12 cellular contexts compared by ENCODE assay signal in the genomic region with DNA sequence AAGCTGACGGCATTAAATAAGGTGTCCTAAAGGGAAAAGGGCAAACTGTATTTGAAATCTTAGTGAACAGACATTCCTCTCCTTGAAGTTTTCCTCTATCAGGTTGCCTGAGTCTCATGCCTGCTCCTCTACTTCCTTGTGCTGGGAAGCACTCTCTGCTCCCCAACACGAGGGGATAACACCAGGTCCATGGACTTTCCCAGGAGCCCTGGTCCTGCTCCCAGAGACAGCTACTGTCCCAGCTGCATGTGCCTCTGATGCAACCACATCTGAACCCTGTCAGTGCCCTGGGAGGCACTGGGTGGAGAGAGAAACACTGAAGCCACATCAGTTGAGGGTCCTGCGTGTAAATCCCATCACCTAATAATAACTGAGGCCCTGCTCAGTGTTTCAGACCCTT. TPM values are rescaled to one million over a fixed set of nuclear protein-coding genes. Genes with fewer than 3 reads are reported as not detected.
DNase-seq lines count a peak whose midpoint lies in the region; ATAC-seq and TF ChIP-seq lines count a peak whose summit lies in the region.
"Had no signal": no experiment of that assay in that cellular context is flagged by ENCODE, and none has a peak within 500 bp of the region (broad histone marks: within the 10 kb centered on the region; RNA-seq: fewer than 3 reads in every experiment).

No MANE protein-coding gene starts in this region.

- peaks cover 13% of the 10 kb centered on the region for H3K36me3 Mint-ChIP-seq in activated CD8-positive, alpha-beta memory T cell treated with anti-CD3 and anti-CD28 coated beads, Interleukin-2, amount 10 ng/mL, durations not matched to agents 7 days and 5 days
- peaks cover 58% of the 10 kb centered on the region for H3K36me3 Mint-ChIP-seq in activated B cell treated with CpG ODN at 0.5 μM for 24 hours (ENCODE audit: low read depth)

- TF ChIP-seq CTCF in activated B cell treated with CpG ODN at 0.5 μM for 24 hours (IDR thresholded peaks at IDR 0.05): no peak

- H3K4me3 Mint-ChIP-seq in activated CD8-positive, alpha-beta memory T cell treated with anti-CD3 and anti-CD28 coated beads, Interleukin-2, amount 10 ng/mL, durations not matched to agents 7 days and 5 days: peak overlapping the region; percentile 78
- no peak overlapping the region for H3K4me3 Mint-ChIP-seq in activated B cell treated with CpG ODN at 0.5 μM for 24 hours
- H3K4me3 Mint-ChIP-seq in stimulated activated naive CD8-positive, alpha-beta T cell treated with anti-CD3 and anti-CD28 coated beads, Interleukin-15, amount 100 ng/mL, for 72 hours: peak overlapping the region; percentile 73 to 77
- H3K4me3 Mint-ChIP-seq: WTC11 had no signal

- ATAC-seq in activated CD8-positive, alpha-beta memory T cell treated with anti-CD3 and anti-CD28 coated beads, Interleukin-2, amount 10 ng/mL, durations not matched to agents 7 days and 5 days: no peak
- no peak for ATAC-seq in activated B cell treated with CpG ODN at 0.5 μM for 24 hours (ENCODE audit: low read depth)
- ATAC-seq in left lobe of liver: peak; percentile 21
- no peak for ATAC-seq in stimulated activated naive CD8-positive, alpha-beta T cell treated with anti-CD3 and anti-CD28 coated beads, Interleukin-15, amount 100 ng/mL, for 72 hours
- ATAC-seq in HG03135 (IDR thresholded peaks at IDR 0.05; ENCODE audit: unreplicated experiment): no peak
- ATAC-seq: WTC11 had no signal

- H3K27ac Mint-ChIP-seq in activated CD8-positive, alpha-beta memory T cell treated with anti-CD3 and anti-CD28 coated beads, Interleukin-2, amount 10 ng/mL, durations not matched to agents 7 days and 5 days: peak overlapping the region; percentile 88
- H3K27ac Mint-ChIP-seq in activated B cell treated with CpG ODN at 0.5 μM for 24 hours: peak overlapping the region; percentile 41
- H3K27ac Mint-ChIP-seq in stimulated activated naive CD8-positive, alpha-beta T cell treated with anti-CD3 and anti-CD28 coated beads, Interleukin-15, amount 100 ng/mL, for 72 hours: peak overlapping the region; percentile 79 to 89
- H3K27ac Mint-ChIP-seq: WTC11 had no signal

- CTCF ChIA-PET in activated CD8-positive, alpha-beta memory T cell treated with anti-CD3 and anti-CD28 coated beads, Interleukin-2, amount 10 ng/mL, durations not matched to agents 7 days and 5 days (lab: Charles Lee): interaction anchor here (1.0 to 8.5 kb wide), 12 partner anchors 9 to 235 kb away, joined by 3 to 144 read pairs (median 5); a partner anchor contains a TSS
- CTCF ChIA-PET in activated B cell treated with CpG ODN at 0.5 μM for 24 hours (lab: Charles Lee): interaction anchor here (0.7 to 3.5 kb wide), 3 partner anchors 9 to 72 kb away, joined by 3 to 30 read pairs (median 4); a partner anchor contains a TSS

- intact Hi-C loops in activated B cell treated with CpG ODN at 0.5 μM for 24 hours (cut with micrococcal nuclease): no loop called here

- POLR2A ChIA-PET in activated B cell treated with CpG ODN at 0.5 μM for 24 hours (lab: Charles Lee): interaction anchor here (0.6 to 5.1 kb wide), 4 partner anchors 34 to 713 kb away, joined by 4 to 51 read pairs (median 4); a partner anchor contains a TSS

- no peak for DNase-seq in activated CD8-positive, alpha-beta memory T cell treated with anti-CD3 and anti-CD28 coated beads, Interleukin-2, amount 10 ng/mL, durations not matched to agents 7 days and 5 days
- DNase-seq in activated CD8-positive, alpha-beta memory T cell treated with anti-CD3 and anti-CD28 coated beads, Interleukin-2, amount 50 U/mL, for 48 hours: no peak
- DNase-seq in activated B cell treated with CpG ODN at 0.5 μM for 24 hours (no peak), left lobe of liver (ENCODE audit: low spot score) (no peak), Kasumi-1 (lab: John Stamatoyannopoulos, UW) (no peak)
- DNase-seq in stimulated activated naive CD8-positive, alpha-beta T cell treated with anti-CD3 and anti-CD28 coated beads, Interleukin-15, amount 100 ng/mL, for 72 hours: no peak
- no peak for DNase-seq in activated effector memory CD4-positive, alpha-beta T cell treated with Interleukin-2 at 50 U/mL for 16 hours
- DNase-seq: KG1 had no signal

- peaks cover 69% of the 10 kb centered on the region for H3K4me1 Mint-ChIP-seq in activated CD8-positive, alpha-beta memory T cell treated with anti-CD3 and anti-CD28 coated beads, Interleukin-2, amount 10 ng/mL, durations not matched to agents 7 days and 5 days
- peaks cover 64% of the 10 kb centered on the region for H3K4me1 Mint-ChIP-seq in activated B cell treated with CpG ODN at 0.5 μM for 24 hours
- H3K4me1 Mint-ChIP-seq in stimulated activated naive CD8-positive, alpha-beta T cell treated with anti-CD3 and anti-CD28 coated beads, Interleukin-15, amount 100 ng/mL, for 72 hours: peaks cover 67% of the 10 kb centered on the region

- H3K9me3 Mint-ChIP-seq in activated CD8-positive, alpha-beta memory T cell treated with anti-CD3 and anti-CD28 coated beads, Interleukin-2, amount 10 ng/mL, durations not matched to agents 7 days and 5 days (ENCODE audit: low read depth): no peaks in the 10 kb centered on the region
- no peaks in the 10 kb centered on the region for H3K9me3 Mint-ChIP-seq in activated B cell treated with CpG ODN at 0.5 μM for 24 hours
- H3K9me3 Mint-ChIP-seq in stimulated activated naive CD8-positive, alpha-beta T cell treated with anti-CD3 and anti-CD28 coated beads, Interleukin-15, amount 100 ng/mL, for 72 hours: no peaks in the 10 kb centered on the region
- H3K9me3 Mint-ChIP-seq: WTC11 had no signal

- H3K27me3 Mint-ChIP-seq in activated CD8-positive, alpha-beta memory T cell treated with anti-CD3 and anti-CD28 coated beads, Interleukin-2, amount 10 ng/mL, durations not matched to agents 7 days and 5 days: no peaks in the 10 kb centered on the region
- H3K27me3 Mint-ChIP-seq in activated B cell treated with CpG ODN at 0.5 μM for 24 hours: no peaks in the 10 kb centered on the region
- H3K27me3 Mint-ChIP-seq in stimulated activated naive CD8-positive, alpha-beta T cell treated with anti-CD3 and anti-CD28 coated beads, Interleukin-15, amount 100 ng/mL, for 72 hours: no peaks in the 10 kb centered on the region

RNA-seq across cellular contexts. Expression of a gene that starts 7.4 kb away (rescaled TPM):
- total RNA-seq in activated CD8-positive, alpha-beta memory T cell treated with anti-CD3 and anti-CD28 coated beads, Interleukin-2, amount 10 ng/mL, durations not matched to agents 7 days and 5 days: under 1 TPM in 1 of 2 experiments, not detected in 1; 0.64 TPM
- 10.4 and 11.4 TPM in 2 replicates for total RNA-seq in activated B cell treated with CpG ODN at 0.5 μM for 24 hours
- not detected for total RNA-seq in left lobe of liver
- total RNA-seq: epithelial cell of proximal tubule, RPMI7951, WTC11 had no signal

RNA-seq across cellular contexts. Expression of a gene that starts 20.1 kb away (rescaled TPM):
- 10 to 100 TPM; 61.3 to 84.2 TPM for total RNA-seq in activated CD8-positive, alpha-beta memory T cell treated with anti-CD3 and anti-CD28 coated beads, Interleukin-2, amount 10 ng/mL, durations not matched to agents 7 days and 5 days
- total RNA-seq in activated B cell treated with CpG ODN at 0.5 μM for 24 hours (25.9 and 27.6 TPM in 2 replicates), left lobe of liver (187 TPM)

RNA-seq across cellular contexts. Expression of a gene that starts 20.9 kb away (rescaled TPM):
- 100 to 1,000 TPM; 110 to 131 TPM for total RNA-seq in activated CD8-positive, alpha-beta memory T cell treated with anti-CD3 and anti-CD28 coated beads, Interleukin-2, amount 10 ng/mL, durations not matched to agents 7 days and 5 days
- 74.1 and 76.7 TPM in 2 replicates for total RNA-seq in activated B cell treated with CpG ODN at 0.5 μM for 24 hours
- total RNA-seq in left lobe of liver: 16.8 TPM

RNA-seq across cellular contexts. Expression of a gene that starts 27.5 kb away (rescaled TPM):
- total RNA-seq in activated CD8-positive, alpha-beta memory T cell treated with anti-CD3 and anti-CD28 coated beads, Interleukin-2, amount 10 ng/mL, durations not matched to agents 7 days and 5 days: 10 to 100 TPM; 91.1 to 94.1 TPM
- total RNA-seq in activated B cell treated with CpG ODN at 0.5 μM for 24 hours (44.4 and 44.6 TPM in 2 replicates), left lobe of liver (4.2 TPM)
